2 cellular contexts compared by ENCODE assay signal in genomic region chr2:236888766-236889035, GRCh38.
TF ChIP-seq lines count a peak whose summit lies in the region.

No MANE protein-coding gene starts in this region.

TF ChIP-seq in liver, 16 proteins besides CTCF, POLR2A, EP300 and RAD21 (continued from another document):
- TF ChIP-seq MAX (IDR thresholded peaks at IDR 0.05) (no peak), YY1 (IDR thresholded peaks at IDR 0.05) (no peak), RXRA (IDR thresholded peaks at IDR 0.05) (no peak), FOXA1 (IDR thresholded peaks at IDR 0.05) (no peak), NR2F2 (IDR thresholded peaks at IDR 0.05) (no peak), HNF4G (IDR thresholded peaks at IDR 0.05) (no peak), GABPA (IDR thresholded peaks at IDR 0.05 in 1 of 2, conservative IDR thresholded peaks at IDR 0.05 in 1 of 2) (no peak), TAF1 (conservative IDR thresholded peaks at IDR 0.05) (no peak), FOXA2 (IDR thresholded peaks at IDR 0.05) (no peak), HNF4A (conservative IDR thresholded peaks at IDR 0.05) (no peak), JUND (IDR thresholded peaks at IDR 0.05) (no peak), SP1 (IDR thresholded peaks at IDR 0.05) (no peak)
- TF ChIP-seq, protein P1, sequence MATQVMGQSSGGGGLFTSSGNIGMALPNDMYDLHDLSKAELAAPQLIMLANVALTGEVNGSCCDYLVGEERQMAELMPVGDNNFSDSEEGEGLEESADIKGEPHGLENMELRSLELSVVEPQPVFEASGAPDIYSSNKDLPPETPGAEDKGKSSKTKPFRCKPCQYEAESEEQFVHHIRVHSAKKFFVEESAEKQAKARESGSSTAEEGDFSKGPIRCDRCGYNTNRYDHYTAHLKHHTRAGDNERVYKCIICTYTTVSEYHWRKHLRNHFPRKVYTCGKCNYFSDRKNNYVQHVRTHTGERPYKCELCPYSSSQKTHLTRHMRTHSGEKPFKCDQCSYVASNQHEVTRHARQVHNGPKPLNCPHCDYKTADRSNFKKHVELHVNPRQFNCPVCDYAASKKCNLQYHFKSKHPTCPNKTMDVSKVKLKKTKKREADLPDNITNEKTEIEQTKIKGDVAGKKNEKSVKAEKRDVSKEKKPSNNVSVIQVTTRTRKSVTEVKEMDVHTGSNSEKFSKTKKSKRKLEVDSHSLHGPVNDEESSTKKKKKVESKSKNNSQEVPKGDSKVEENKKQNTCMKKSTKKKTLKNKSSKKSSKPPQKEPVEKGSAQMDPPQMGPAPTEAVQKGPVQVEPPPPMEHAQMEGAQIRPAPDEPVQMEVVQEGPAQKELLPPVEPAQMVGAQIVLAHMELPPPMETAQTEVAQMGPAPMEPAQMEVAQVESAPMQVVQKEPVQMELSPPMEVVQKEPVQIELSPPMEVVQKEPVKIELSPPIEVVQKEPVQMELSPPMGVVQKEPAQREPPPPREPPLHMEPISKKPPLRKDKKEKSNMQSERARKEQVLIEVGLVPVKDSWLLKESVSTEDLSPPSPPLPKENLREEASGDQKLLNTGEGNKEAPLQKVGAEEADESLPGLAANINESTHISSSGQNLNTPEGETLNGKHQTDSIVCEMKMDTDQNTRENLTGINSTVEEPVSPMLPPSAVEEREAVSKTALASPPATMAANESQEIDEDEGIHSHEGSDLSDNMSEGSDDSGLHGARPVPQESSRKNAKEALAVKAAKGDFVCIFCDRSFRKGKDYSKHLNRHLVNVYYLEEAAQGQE (IDR thresholded peaks at IDR 0.05) = no peak

TF ChIP-seq in HepG2, 621 proteins besides CTCF, POLR2A, EP300 and RAD21 (continued from another document):
- TF ChIP-seq, protein P2, sequence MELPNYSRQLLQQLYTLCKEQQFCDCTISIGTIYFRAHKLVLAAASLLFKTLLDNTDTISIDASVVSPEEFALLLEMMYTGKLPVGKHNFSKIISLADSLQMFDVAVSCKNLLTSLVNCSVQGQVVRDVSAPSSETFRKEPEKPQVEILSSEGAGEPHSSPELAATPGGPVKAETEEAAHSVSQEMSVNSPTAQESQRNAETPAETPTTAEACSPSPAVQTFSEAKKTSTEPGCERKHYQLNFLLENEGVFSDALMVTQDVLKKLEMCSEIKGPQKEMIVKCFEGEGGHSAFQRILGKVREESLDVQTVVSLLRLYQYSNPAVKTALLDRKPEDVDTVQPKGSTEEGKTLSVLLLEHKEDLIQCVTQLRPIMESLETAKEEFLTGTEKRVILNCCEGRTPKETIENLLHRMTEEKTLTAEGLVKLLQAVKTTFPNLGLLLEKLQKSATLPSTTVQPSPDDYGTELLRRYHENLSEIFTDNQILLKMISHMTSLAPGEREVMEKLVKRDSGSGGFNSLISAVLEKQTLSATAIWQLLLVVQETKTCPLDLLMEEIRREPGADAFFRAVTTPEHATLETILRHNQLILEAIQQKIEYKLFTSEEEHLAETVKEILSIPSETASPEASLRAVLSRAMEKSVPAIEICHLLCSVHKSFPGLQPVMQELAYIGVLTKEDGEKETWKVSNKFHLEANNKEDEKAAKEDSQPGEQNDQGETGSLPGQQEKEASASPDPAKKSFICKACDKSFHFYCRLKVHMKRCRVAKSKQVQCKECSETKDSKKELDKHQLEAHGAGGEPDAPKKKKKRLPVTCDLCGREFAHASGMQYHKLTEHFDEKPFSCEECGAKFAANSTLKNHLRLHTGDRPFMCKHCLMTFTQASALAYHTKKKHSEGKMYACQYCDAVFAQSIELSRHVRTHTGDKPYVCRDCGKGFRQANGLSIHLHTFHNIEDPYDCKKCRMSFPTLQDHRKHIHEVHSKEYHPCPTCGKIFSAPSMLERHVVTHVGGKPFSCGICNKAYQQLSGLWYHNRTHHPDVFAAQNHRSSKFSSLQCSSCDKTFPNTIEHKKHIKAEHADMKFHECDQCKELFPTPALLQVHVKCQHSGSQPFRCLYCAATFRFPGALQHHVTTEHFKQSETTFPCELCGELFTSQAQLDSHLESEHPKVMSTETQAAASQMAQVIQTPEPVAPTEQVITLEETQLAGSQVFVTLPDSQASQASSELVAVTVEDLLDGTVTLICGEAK (IDR thresholded peaks at IDR 0.05) = no peak
- TF ChIP-seq, protein P2 (CRISPR knock-in tag; IDR thresholded peaks at IDR 0.05) = no peak
- no peak for TF ChIP-seq MAF1 (CRISPR knock-in tag; IDR thresholded peaks at IDR 0.05; ENCODE audit: borderline replicate concordance)
TF ChIP-seq in HepG2: peak in this region for 0.
